ENCODE assay signal across 12 cellular contexts in genomic region chr15:60118564-60119080, GRCh38.
"Had no signal": no experiment of that assay in that cellular context is flagged by ENCODE, and none has a peak within 500 bp of the region (broad histone marks: within the 10 kb centered on the region; RNA-seq: fewer than 3 reads in every experiment).

No MANE protein-coding gene starts in this region.

- H3K9me3 ChIP-seq: adrenal gland, heart right ventricle, ovary, stomach, thoracic aorta had no signal

- H3K36me3 ChIP-seq: adrenal gland, heart right ventricle, ovary, stomach, thoracic aorta had no signal

- DNase-seq: activated CD4-positive, alpha-beta T cell treated with anti-CD3 and anti-CD28 coated beads, Interleukin-2, amount 50 U/mL, for 4 hours; activated naive CD4-positive, alpha-beta T cell treated with anti-CD3 and anti-CD28 coated beads, Interleukin-2, amount 50 U/mL, for 16 hours; activated T-cell treated with anti-CD3 and anti-CD28 coated beads, Interleukin-2, amount 50 U/mL, for 1 hour; adrenal gland; central memory CD4-positive, alpha-beta T cell; effector CD8-positive, alpha-beta T cell; heart right ventricle; ovary; stomach had no signal

- H3K4me1 ChIP-seq: adrenal gland, heart right ventricle, stomach had no signal

- H3K27me3 ChIP-seq: ovary had no signal

- H3K4me3 ChIP-seq: adrenal gland, coronary artery, heart right ventricle, ovary, stomach, thoracic aorta had no signal

- H3K27ac ChIP-seq: adrenal gland, coronary artery, heart right ventricle, ovary, stomach, thoracic aorta had no signal

- ATAC-seq: activated CD4-positive, CD25-positive, alpha-beta regulatory T cell treated with anti-CD3 and anti-CD28 coated beads, Interleukin-2, amount 50 U/mL, for 24 hours; heart right ventricle had no signal
